ENCODE assay signal across 1 cellular context in the genomic region with DNA sequence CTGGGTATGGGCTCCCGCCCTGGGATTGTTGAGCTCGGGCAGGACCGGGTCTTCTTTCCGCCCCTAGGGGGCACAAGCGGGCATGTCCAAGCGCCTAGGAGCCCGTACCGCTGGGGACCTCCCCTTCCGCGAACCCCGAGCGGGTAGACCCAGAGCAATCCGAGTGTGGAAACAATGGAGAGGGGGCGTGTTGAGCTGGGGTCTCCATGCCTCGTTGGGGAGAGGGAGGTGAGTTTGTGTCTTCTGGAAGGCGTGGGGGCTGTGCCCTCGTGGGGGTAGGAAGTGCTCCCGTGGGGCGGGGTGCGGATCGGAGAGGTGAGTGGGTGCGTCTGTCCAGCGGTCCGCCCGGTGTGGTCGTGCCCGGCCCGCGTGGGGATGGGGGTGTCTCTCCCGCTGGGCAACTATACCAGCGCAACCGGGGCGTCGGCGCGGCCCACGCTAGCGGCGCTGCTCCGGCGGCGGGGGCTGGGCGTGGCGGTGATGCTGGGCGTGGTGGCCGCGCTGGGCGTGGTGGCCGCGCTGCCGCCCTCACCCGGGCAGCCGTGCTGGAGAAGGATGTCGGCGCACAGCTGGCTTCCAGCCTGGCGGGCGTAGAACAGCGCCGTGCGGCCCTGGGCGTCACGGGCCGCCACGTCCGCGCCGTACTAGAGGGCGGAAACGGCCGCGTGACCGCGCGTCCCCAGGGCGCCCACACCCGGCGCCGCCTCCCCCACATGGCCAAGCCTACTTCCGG.
TF ChIP-seq lines count a peak whose summit lies in the region.

No MANE protein-coding gene starts in this region.

TF ChIP-seq in HepG2, 621 proteins besides CTCF, POLR2A, EP300 and RAD21 (continued from another document and continues in another):
- TF ChIP-seq, protein P1, sequence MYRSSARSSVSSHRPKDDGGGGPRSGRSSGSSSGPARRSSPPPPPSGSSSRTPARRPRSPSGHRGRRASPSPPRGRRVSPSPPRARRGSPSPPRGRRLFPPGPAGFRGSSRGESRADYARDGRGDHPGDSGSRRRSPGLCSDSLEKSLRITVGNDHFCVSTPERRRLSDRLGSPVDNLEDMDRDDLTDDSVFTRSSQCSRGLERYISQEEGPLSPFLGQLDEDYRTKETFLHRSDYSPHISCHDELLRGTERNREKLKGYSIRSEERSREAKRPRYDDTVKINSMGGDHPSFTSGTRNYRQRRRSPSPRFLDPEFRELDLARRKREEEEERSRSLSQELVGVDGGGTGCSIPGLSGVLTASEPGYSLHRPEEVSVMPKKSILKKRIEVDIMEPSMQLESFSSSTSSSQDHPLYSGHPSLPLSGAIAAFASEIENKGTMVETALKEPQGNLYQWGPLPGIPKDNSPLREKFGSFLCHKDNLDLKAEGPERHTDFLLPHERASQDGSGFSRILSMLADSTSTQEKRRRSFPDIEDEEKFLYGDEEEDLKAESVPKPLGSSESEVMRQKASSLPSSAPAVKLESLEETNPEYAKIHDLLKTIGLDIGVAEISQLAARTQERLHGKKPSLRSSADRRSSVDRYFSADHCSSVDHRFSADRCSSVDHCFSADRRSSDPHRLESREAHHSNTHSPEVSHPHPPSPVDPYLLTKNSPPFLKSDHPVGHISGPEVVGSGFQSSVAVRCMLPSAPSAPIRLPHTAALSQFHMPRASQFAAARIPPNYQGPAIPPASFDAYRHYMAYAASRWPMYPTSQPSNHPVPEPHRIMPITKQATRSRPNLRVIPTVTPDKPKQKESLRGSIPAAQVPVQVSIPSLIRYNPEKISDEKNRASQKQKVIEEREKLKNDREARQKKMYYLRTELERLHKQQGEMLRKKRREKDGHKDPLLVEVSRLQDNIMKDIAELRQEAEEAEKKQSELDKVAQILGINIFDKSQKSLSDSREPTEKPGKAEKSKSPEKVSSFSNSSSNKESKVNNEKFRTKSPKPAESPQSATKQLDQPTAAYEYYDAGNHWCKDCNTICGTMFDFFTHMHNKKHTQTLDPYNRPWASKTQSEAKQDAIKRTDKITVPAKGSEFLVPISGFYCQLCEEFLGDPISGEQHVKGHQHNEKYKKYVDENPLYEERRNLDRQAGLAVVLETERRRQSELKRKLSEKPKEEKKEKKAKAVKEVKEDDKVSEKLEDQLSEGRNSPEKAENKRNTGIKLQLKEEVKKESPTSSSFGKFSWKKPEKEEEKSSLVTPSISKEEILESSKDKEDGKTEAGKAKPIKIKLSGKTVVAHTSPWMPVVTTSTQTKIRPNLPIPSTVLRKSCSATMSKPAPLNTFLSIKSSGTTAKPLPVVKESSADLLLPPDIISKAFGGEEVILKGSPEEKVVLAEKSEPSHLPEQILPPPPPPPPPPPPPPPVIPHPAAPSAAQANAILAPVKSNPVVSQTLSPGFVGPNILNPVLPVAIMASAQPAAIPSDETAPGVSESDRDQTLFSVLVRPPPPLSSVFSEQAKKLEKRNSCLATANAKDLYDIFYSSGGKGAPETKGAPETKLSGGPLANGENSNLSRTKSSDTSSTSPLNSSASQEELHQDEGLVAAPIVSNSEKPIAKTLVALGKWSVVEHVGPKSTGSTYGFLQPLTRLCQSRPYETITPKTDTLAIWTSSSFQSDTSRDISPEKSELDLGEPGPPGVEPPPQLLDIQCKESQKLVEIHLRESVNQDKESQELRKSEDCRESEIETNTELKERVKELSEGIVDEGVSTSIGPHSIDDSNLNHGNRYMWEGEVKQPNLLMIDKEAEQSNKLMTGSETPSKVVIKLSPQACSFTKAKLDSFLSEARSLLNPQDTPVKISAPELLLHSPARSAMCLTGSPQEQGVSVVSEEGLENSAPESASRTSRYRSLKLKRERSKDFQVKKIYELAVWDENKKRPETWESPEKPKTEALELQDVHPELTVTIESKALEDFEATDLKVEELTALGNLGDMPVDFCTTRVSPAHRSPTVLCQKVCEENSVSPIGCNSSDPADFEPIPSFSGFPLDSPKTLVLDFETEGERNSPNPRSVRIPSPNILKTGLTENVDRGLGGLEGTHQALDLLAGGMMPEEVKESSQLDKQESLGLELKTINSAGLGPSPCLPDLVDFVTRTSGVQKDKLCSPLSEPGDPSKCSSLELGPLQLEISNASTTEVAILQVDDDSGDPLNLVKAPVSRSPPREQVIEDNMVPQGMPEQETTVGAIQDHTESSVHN (CRISPR knock-in tag; IDR thresholded peaks at IDR 0.05) = no peak
- TF ChIP-seq, protein P2, sequence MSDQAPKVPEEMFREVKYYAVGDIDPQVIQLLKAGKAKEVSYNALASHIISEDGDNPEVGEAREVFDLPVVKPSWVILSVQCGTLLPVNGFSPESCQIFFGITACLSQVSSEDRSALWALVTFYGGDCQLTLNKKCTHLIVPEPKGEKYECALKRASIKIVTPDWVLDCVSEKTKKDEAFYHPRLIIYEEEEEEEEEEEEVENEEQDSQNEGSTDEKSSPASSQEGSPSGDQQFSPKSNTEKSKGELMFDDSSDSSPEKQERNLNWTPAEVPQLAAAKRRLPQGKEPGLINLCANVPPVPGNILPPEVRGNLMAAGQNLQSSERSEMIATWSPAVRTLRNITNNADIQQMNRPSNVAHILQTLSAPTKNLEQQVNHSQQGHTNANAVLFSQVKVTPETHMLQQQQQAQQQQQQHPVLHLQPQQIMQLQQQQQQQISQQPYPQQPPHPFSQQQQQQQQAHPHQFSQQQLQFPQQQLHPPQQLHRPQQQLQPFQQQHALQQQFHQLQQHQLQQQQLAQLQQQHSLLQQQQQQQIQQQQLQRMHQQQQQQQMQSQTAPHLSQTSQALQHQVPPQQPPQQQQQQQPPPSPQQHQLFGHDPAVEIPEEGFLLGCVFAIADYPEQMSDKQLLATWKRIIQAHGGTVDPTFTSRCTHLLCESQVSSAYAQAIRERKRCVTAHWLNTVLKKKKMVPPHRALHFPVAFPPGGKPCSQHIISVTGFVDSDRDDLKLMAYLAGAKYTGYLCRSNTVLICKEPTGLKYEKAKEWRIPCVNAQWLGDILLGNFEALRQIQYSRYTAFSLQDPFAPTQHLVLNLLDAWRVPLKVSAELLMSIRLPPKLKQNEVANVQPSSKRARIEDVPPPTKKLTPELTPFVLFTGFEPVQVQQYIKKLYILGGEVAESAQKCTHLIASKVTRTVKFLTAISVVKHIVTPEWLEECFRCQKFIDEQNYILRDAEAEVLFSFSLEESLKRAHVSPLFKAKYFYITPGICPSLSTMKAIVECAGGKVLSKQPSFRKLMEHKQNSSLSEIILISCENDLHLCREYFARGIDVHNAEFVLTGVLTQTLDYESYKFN (CRISPR knock-in tag; conservative IDR thresholded peaks at IDR 0.05) = 0 out of 2 replicates have a peak, but pooled peaks have one; percentile 14
- TF ChIP-seq SAP130 (CRISPR knock-in tag; IDR thresholded peaks at IDR 0.05; ENCODE audit: low read depth) (peak; percentile 55), BHLHE40 (IDR thresholded peaks at IDR 0.05; ENCODE audit: low read length) (no peak), NR3C1 (CRISPR knock-in tag; IDR thresholded peaks at IDR 0.05) (no peak), ZNF501 (CRISPR knock-in tag; IDR thresholded peaks at IDR 0.05) (peak; percentile 82), ZNF839 (CRISPR knock-in tag; IDR thresholded peaks at IDR 0.05; ENCODE audit: borderline replicate concordance) (no peak; the same call in 1 of the 2 replicates), STAT5B (CRISPR knock-in tag; IDR thresholded peaks at IDR 0.05) (no peak), ZNF792 (CRISPR knock-in tag; IDR thresholded peaks at IDR 0.05) (no peak; the same call in 1 of the 2 replicates), ZSCAN31 (CRISPR knock-in tag; IDR thresholded peaks at IDR 0.05; ENCODE audit: low read depth) (peak; percentile 39; the same call in 1 of the 2 replicates), ZNF605 (CRISPR knock-in tag; IDR thresholded peaks at IDR 0.05) (0 out of 2 replicates have a peak, but pooled peaks have one; percentile 44), ZNF251 (CRISPR knock-in tag; IDR thresholded peaks at IDR 0.05) (no peak), ZSCAN25 (CRISPR knock-in tag; IDR thresholded peaks at IDR 0.05) (no peak), ZNF264 (CRISPR knock-in tag; IDR thresholded peaks at IDR 0.05) (no peak), CCDC6 (CRISPR knock-in tag; IDR thresholded peaks at IDR 0.05) (no peak; the same call in 1 of the 2 replicates), ZNF572 (CRISPR knock-in tag; IDR thresholded peaks at IDR 0.05) (peak; percentile 76; the same call in 1 of the 2 replicates), SIN3A (IDR thresholded peaks at IDR 0.05; ENCODE audit: borderline replicate concordance, low read depth, low read length) (no peak), KDM5B (CRISPR knock-in tag; IDR thresholded peaks at IDR 0.05; ENCODE audit: borderline replicate concordance) (peak; percentile 19; the same call in 1 of the 2 replicates), ZNF234 (CRISPR knock-in tag; conservative IDR thresholded peaks at IDR 0.05) (0 out of 2 replicates have a peak, but pooled peaks have one; percentile 77), ZNF230 (CRISPR knock-in tag; IDR thresholded peaks at IDR 0.05) (no peak), ZNF12 (CRISPR knock-in tag; IDR thresholded peaks at IDR 0.05) (no peak)
- TF ChIP-seq, protein P3, sequence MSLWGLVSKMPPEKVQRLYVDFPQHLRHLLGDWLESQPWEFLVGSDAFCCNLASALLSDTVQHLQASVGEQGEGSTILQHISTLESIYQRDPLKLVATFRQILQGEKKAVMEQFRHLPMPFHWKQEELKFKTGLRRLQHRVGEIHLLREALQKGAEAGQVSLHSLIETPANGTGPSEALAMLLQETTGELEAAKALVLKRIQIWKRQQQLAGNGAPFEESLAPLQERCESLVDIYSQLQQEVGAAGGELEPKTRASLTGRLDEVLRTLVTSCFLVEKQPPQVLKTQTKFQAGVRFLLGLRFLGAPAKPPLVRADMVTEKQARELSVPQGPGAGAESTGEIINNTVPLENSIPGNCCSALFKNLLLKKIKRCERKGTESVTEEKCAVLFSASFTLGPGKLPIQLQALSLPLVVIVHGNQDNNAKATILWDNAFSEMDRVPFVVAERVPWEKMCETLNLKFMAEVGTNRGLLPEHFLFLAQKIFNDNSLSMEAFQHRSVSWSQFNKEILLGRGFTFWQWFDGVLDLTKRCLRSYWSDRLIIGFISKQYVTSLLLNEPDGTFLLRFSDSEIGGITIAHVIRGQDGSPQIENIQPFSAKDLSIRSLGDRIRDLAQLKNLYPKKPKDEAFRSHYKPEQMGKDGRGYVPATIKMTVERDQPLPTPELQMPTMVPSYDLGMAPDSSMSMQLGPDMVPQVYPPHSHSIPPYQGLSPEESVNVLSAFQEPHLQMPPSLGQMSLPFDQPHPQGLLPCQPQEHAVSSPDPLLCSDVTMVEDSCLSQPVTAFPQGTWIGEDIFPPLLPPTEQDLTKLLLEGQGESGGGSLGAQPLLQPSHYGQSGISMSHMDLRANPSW (CRISPR knock-in tag; IDR thresholded peaks at IDR 0.05; ENCODE audit: borderline replicate concordance) = no peak
- TF ChIP-seq, protein P4, sequence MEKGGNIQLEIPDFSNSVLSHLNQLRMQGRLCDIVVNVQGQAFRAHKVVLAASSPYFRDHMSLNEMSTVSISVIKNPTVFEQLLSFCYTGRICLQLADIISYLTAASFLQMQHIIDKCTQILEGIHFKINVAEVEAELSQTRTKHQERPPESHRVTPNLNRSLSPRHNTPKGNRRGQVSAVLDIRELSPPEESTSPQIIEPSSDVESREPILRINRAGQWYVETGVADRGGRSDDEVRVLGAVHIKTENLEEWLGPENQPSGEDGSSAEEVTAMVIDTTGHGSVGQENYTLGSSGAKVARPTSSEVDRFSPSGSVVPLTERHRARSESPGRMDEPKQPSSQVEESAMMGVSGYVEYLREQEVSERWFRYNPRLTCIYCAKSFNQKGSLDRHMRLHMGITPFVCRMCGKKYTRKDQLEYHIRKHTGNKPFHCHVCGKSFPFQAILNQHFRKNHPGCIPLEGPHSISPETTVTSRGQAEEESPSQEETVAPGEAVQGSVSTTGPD (CRISPR knock-in tag; IDR thresholded peaks at IDR 0.05) = no peak
- TF ChIP-seq, protein P5, sequence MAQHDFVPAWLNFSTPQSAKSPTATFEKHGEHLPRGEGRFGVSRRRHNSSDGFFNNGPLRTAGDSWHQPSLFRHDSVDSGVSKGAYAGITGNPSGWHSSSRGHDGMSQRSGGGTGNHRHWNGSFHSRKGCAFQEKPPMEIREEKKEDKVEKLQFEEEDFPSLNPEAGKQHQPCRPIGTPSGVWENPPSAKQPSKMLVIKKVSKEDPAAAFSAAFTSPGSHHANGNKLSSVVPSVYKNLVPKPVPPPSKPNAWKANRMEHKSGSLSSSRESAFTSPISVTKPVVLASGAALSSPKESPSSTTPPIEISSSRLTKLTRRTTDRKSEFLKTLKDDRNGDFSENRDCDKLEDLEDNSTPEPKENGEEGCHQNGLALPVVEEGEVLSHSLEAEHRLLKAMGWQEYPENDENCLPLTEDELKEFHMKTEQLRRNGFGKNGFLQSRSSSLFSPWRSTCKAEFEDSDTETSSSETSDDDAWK (CRISPR knock-in tag; IDR thresholded peaks at IDR 0.05) = no peak
- TF ChIP-seq, protein P6, sequence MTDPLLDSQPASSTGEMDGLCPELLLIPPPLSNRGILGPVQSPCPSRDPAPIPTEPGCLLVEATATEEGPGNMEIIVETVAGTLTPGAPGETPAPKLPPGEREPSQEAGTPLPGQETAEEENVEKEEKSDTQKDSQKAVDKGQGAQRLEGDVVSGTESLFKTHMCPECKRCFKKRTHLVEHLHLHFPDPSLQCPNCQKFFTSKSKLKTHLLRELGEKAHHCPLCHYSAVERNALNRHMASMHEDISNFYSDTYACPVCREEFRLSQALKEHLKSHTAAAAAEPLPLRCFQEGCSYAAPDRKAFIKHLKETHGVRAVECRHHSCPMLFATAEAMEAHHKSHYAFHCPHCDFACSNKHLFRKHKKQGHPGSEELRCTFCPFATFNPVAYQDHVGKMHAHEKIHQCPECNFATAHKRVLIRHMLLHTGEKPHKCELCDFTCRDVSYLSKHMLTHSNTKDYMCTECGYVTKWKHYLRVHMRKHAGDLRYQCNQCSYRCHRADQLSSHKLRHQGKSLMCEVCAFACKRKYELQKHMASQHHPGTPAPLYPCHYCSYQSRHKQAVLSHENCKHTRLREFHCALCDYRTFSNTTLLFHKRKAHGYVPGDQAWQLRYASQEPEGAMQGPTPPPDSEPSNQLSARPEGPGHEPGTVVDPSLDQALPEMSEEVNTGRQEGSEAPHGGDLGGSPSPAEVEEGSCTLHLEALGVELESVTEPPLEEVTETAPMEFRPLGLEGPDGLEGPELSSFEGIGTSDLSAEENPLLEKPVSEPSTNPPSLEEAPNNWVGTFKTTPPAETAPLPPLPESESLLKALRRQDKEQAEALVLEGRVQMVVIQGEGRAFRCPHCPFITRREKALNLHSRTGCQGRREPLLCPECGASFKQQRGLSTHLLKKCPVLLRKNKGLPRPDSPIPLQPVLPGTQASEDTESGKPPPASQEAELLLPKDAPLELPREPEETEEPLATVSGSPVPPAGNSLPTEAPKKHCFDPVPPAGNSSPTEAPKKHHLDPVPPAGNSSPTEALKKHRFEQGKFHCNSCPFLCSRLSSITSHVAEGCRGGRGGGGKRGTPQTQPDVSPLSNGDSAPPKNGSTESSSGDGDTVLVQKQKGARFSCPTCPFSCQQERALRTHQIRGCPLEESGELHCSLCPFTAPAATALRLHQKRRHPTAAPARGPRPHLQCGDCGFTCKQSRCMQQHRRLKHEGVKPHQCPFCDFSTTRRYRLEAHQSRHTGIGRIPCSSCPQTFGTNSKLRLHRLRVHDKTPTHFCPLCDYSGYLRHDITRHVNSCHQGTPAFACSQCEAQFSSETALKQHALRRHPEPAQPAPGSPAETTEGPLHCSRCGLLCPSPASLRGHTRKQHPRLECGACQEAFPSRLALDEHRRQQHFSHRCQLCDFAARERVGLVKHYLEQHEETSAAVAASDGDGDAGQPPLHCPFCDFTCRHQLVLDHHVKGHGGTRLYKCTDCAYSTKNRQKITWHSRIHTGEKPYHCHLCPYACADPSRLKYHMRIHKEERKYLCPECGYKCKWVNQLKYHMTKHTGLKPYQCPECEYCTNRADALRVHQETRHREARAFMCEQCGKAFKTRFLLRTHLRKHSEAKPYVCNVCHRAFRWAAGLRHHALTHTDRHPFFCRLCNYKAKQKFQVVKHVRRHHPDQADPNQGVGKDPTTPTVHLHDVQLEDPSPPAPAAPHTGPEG (CRISPR knock-in tag; IDR thresholded peaks at IDR 0.05) = no peak
